Comparison of ENCODE assay signal across 7 cellular contexts in genomic region chr2:25403120-25403760, GRCh38.
DNase-seq lines count a peak whose midpoint lies in the region; ATAC-seq and TF ChIP-seq lines count a peak whose summit lies in the region.
"Not testable (repeated sequence)": the region's sequence is repeated elsewhere in the genome, so short reads cannot be mapped to it uniquely, and the experiment has no call there.

No MANE protein-coding gene starts in this region.

- not testable (repeated sequence) for H3K36me3 Mint-ChIP-seq in activated CD4-positive, alpha-beta T cell treated with anti-CD3 and anti-CD28 coated beads for 36 hours (ENCODE audit: low read depth)

- CTCF ChIA-PET in activated CD4-positive, alpha-beta T cell treated with anti-CD3 and anti-CD28 coated beads for 36 hours (lab: Charles Lee), result interaction anchor here (0.6 to 1.5 kb wide), 3 partner anchors 17 to 41 kb away, joined by 3 to 4 read pairs (median 3); no protein-coding TSS in a partner anchor

- not testable (repeated sequence) for DNase-seq in activated CD4-positive, alpha-beta T cell treated with anti-CD3 and anti-CD28 coated beads for 36 hours
- DNase-seq in germinal center (ENCODE audit: low spot score), result peak; percentile 81

- H3K27ac Mint-ChIP-seq in activated CD4-positive, alpha-beta T cell treated with anti-CD3 and anti-CD28 coated beads for 36 hours, result not testable (repeated sequence)

- ATAC-seq in GM18505 (IDR thresholded peaks at IDR 0.05; ENCODE audit: unreplicated experiment) (peak; percentile 53), GM19324 (IDR thresholded peaks at IDR 0.05; ENCODE audit: low FRiP score, unreplicated experiment) (peak; percentile 43), GM21619 (IDR thresholded peaks at IDR 0.05; ENCODE audit: unreplicated experiment) (peak; percentile 45), HG03045 (IDR thresholded peaks at IDR 0.05; ENCODE audit: unreplicated experiment) (peak; percentile 48), HG03521 (IDR thresholded peaks at IDR 0.05; ENCODE audit: unreplicated experiment) (peak; percentile 73)
- ATAC-seq in activated CD4-positive, alpha-beta T cell treated with anti-CD3 and anti-CD28 coated beads for 36 hours, result peak; percentile 83

- not testable (repeated sequence) for H3K4me3 Mint-ChIP-seq in activated CD4-positive, alpha-beta T cell treated with anti-CD3 and anti-CD28 coated beads for 36 hours

- peak; percentile 47 for TF ChIP-seq POLR2A in GM18505 (IDR thresholded peaks at IDR 0.05; ENCODE audit: borderline replicate concordance, extremely low read depth, insufficient read depth, insufficient read length)

- H3K9me3 Mint-ChIP-seq in activated CD4-positive, alpha-beta T cell treated with anti-CD3 and anti-CD28 coated beads for 36 hours (ENCODE audit: low read depth), result not testable (repeated sequence)

- H3K27me3 Mint-ChIP-seq in activated CD4-positive, alpha-beta T cell treated with anti-CD3 and anti-CD28 coated beads for 36 hours, result not testable (repeated sequence)

- intact Hi-C loops in activated CD4-positive, alpha-beta T cell treated with anti-CD3 and anti-CD28 coated beads for 36 hours (cut with DNase I, micrococcal nuclease), result not testable (repeated sequence)

- POLR2A ChIA-PET in activated CD4-positive, alpha-beta T cell treated with anti-CD3 and anti-CD28 coated beads for 36 hours (lab: Charles Lee), result not testable (repeated sequence)

- peaks cover 11% of the 10 kb centered on the region for H3K4me1 Mint-ChIP-seq in activated CD4-positive, alpha-beta T cell treated with anti-CD3 and anti-CD28 coated beads for 36 hours
